27 cellular contexts compared by ENCODE assay signal in genomic region chr15:51388726-51389125, GRCh38. TPM values are rescaled to one million over a fixed set of nuclear protein-coding genes. Genes with fewer than 3 reads are reported as not detected.
"Had no signal": no experiment of that assay in that cellular context is flagged by ENCODE, and none has a peak within 500 bp of the region (broad histone marks: within the 10 kb centered on the region; RNA-seq: fewer than 3 reads in every experiment).

No MANE protein-coding gene starts in this region.

- H3K36me3 Mint-ChIP-seq: stimulated activated effector memory CD8-positive, alpha-beta T cell treated with anti-CD3 and anti-CD28 coated beads, Interleukin-12 subunit alpha, Interleukin-12 subunit beta, amount 100 ng/mL, for 72 hours; stimulated activated memory B cell treated with anti-CD40 and anti-IgM and Interleukin-4, amounts not matched to agents 10 μg/mL and 1 μg/mL and 100 μg/mL, for 72 hours; stimulated activated naive B cell treated with anti-CD40 and anti-IgM and Interleukin-4, amounts not matched to agents 10 μg/mL and 1 μg/mL and 100 μg/mL, for 72 hours; type B pancreatic cell had no signal

- H3K4me1 ChIP-seq: stomach, suprapubic skin, testis, tibial artery, tibial nerve, transverse colon, upper lobe of left lung, upper lobe of right lung, uterus, vagina had no signal

- DNase-seq: stimulated activated CD4-positive, alpha-beta T cell treated with anti-CD3 and anti-CD28 coated beads, Interleukin-2, amount 100 ng/mL, for 48 hours; stimulated activated CD4-positive, alpha-beta T cell treated with anti-CD3 and anti-CD28 coated beads, Interleukin-4, amount 100 ng/mL, for 1 hour; stimulated activated CD4-positive, alpha-beta T cell treated with anti-CD3 and anti-CD28 coated beads, Interleukin-4, amount 100 ng/mL, for 24 hours; stimulated activated CD4-positive, alpha-beta T cell treated with anti-CD3 and anti-CD28 coated beads, Interleukin-4, amount 100 ng/mL, for 4 hours; stimulated activated CD8-positive, alpha-beta memory T cell treated with anti-CD3 and anti-CD28 coated beads, Interleukin-4, amount 100 ng/mL, for 48 hours; stimulated activated naive B cell treated with anti-CD40 and anti-IgM and Interleukin-4, amounts not matched to agents 10 μg/mL and 1 μg/mL and 100 μg/mL, for 72 hours; stimulated activated naive CD4-positive, alpha-beta T cell; stimulated activated naive CD4-positive, alpha-beta T cell treated with Interleukin-2 at 50 U/mL for 16 hours; stimulated activated naive CD8-positive, alpha-beta T cell treated with anti-CD3 and anti-CD28 coated beads, Interleukin-15, amount 100 ng/mL, for 72 hours; stimulated activated naive CD8-positive, alpha-beta T cell treated with anti-CD3 and anti-CD28 coated beads, Interleukin-15, Interleukin-2, amounts not matched to agents 100 U/mL and 50 U/mL, for 24 hours; stomach; substantia nigra; testis; tibial artery; transverse colon; trophoblast cell; upper lobe of left lung; upper lobe of right lung; uterus had no signal

- H3K4me1 Mint-ChIP-seq: stimulated activated effector memory CD8-positive, alpha-beta T cell treated with anti-CD3 and anti-CD28 coated beads, Interleukin-12 subunit alpha, Interleukin-12 subunit beta, amount 100 ng/mL, for 72 hours; stimulated activated memory B cell treated with anti-CD40 and anti-IgM and Interleukin-4, amounts not matched to agents 10 μg/mL and 1 μg/mL and 100 μg/mL, for 72 hours had no signal

- H3K9me3 Mint-ChIP-seq: stimulated activated effector memory CD8-positive, alpha-beta T cell treated with anti-CD3 and anti-CD28 coated beads, Interleukin-12 subunit alpha, Interleukin-12 subunit beta, amount 100 ng/mL, for 72 hours; stimulated activated memory B cell treated with anti-CD40 and anti-IgM and Interleukin-4, amounts not matched to agents 10 μg/mL and 1 μg/mL and 100 μg/mL, for 72 hours; stimulated activated naive B cell treated with anti-CD40 and anti-IgM and Interleukin-4, amounts not matched to agents 10 μg/mL and 1 μg/mL and 100 μg/mL, for 72 hours; stimulated activated naive CD8-positive, alpha-beta T cell treated with anti-CD3 and anti-CD28 coated beads, Interleukin-15, amount 100 ng/mL, for 72 hours; stimulated activated naive CD8-positive, alpha-beta T cell treated with anti-CD3 and anti-CD28 coated beads, Interleukin-15, Interleukin-2, amounts not matched to agents 100 ng/mL and 50 ng/mL, for 24 hours; type B pancreatic cell had no signal

- H3K9me3 ChIP-seq: stomach, suprapubic skin, testis, thoracic aorta, tibial artery, tibial nerve, transverse colon, upper lobe of left lung, upper lobe of right lung, uterus, vagina had no signal

- H3K27me3 ChIP-seq: testis, tibial artery, tibial nerve, transverse colon, upper lobe of left lung, upper lobe of right lung, uterus, vagina had no signal

- H3K4me3 ChIP-seq: stomach, suprapubic skin, testis, thoracic aorta, tibial artery, tibial nerve, transverse colon, upper lobe of left lung, upper lobe of right lung, uterus, vagina had no signal

- H3K27ac ChIP-seq: stomach, suprapubic skin, testis, thoracic aorta, tibial artery, tibial nerve, transverse colon, upper lobe of left lung, upper lobe of right lung, uterus, vagina had no signal

- H3K36me3 ChIP-seq: stomach, suprapubic skin, thoracic aorta, tibial nerve, transverse colon, upper lobe of left lung, upper lobe of right lung, uterus, vagina had no signal

- H3K27ac Mint-ChIP-seq: stimulated activated effector memory CD8-positive, alpha-beta T cell treated with anti-CD3 and anti-CD28 coated beads, Interleukin-12 subunit alpha, Interleukin-12 subunit beta, amount 100 ng/mL, for 72 hours; stimulated activated memory B cell treated with anti-CD40 and anti-IgM and Interleukin-4, amounts not matched to agents 10 μg/mL and 1 μg/mL and 100 μg/mL, for 72 hours; stimulated activated naive B cell treated with anti-CD40 and anti-IgM and Interleukin-4, amounts not matched to agents 10 μg/mL and 1 μg/mL and 100 μg/mL, for 72 hours; stimulated activated naive CD8-positive, alpha-beta T cell treated with anti-CD3 and anti-CD28 coated beads, Interleukin-15, Interleukin-2, amounts not matched to agents 100 ng/mL and 50 ng/mL, for 24 hours; type B pancreatic cell had no signal

- ATAC-seq: stimulated activated effector memory CD8-positive, alpha-beta T cell treated with anti-CD3 and anti-CD28 coated beads, Interleukin-12 subunit alpha, Interleukin-12 subunit beta, amount 100 ng/mL, for 72 hours; stimulated activated memory B cell treated with anti-CD40 and anti-IgM and Interleukin-4, amounts not matched to agents 10 μg/mL and 1 μg/mL and 100 μg/mL, for 72 hours; stimulated activated naive B cell treated with anti-CD40 and anti-IgM and Interleukin-4, amounts not matched to agents 10 μg/mL and 1 μg/mL and 100 μg/mL, for 72 hours; stimulated activated naive CD8-positive, alpha-beta T cell treated with anti-CD3 and anti-CD28 coated beads, Interleukin-15, amount 100 ng/mL, for 72 hours; stimulated activated naive CD8-positive, alpha-beta T cell treated with anti-CD3 and anti-CD28 coated beads, Interleukin-15, Interleukin-2, amounts not matched to agents 100 U/mL and 50 U/mL, for 24 hours; upper lobe of right lung had no signal

- H3K4me3 Mint-ChIP-seq: stimulated activated effector memory CD8-positive, alpha-beta T cell treated with anti-CD3 and anti-CD28 coated beads, Interleukin-12 subunit alpha, Interleukin-12 subunit beta, amount 100 ng/mL, for 72 hours; stimulated activated memory B cell treated with anti-CD40 and anti-IgM and Interleukin-4, amounts not matched to agents 10 μg/mL and 1 μg/mL and 100 μg/mL, for 72 hours; stimulated activated naive B cell treated with anti-CD40 and anti-IgM and Interleukin-4, amounts not matched to agents 10 μg/mL and 1 μg/mL and 100 μg/mL, for 72 hours; stimulated activated naive CD8-positive, alpha-beta T cell treated with anti-CD3 and anti-CD28 coated beads, Interleukin-15, amount 100 ng/mL, for 72 hours; stimulated activated naive CD8-positive, alpha-beta T cell treated with anti-CD3 and anti-CD28 coated beads, Interleukin-15, Interleukin-2, amounts not matched to agents 100 ng/mL and 50 ng/mL, for 24 hours; type B pancreatic cell had no signal

RNA-seq across cellular contexts. Expression of gene CYP19A1, which starts 50.3 kb away (rescaled TPM):
- total RNA-seq: transverse colon, uterus had no signal
